ENCODE assay signal across 9 cellular contexts in the genomic region with DNA sequence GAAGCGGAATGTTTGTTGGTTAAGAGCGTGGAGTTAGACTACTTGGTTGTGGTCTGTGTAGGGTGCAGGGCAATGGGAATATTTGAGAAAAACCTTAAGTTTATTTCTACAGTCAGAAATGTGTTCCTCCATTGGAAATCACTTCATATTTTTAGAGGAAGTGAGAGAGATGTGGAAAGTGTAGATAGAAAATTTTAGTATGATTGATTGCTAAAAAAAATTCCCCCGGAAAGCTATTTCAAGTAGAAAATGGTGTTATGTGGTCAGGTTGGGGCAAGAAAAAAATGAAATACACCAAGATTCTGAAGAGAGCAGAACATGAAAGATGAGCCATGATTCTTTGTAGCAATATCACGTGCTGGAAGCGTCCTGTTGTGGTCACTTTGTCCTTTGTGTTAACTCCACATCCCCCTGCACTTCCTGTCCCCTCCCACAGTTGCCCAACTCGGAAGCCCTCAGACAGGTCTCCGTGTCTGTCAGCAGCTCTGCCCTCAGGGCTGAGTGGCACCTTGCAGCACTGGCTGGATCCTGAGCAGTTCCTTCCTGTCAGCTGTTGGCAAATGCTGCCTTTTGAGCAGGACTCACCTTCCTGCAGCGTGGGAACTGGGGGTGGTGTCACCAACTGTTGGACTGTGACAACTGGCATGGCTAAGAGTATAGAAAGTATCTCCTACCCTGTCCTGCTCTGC.
DNase-seq lines count a peak whose midpoint lies in the region; ATAC-seq and TF ChIP-seq lines count a peak whose summit lies in the region.
"Had no signal": no experiment of that assay in that cellular context is flagged by ENCODE, and none has a peak within 500 bp of the region (broad histone marks: within the 10 kb centered on the region; RNA-seq: fewer than 3 reads in every experiment).

No MANE protein-coding gene starts in this region.

- no peaks in the 10 kb centered on the region for H3K79me2 ChIP-seq in Loucy (ENCODE audit: insufficient read depth, low read length)

- peak overlapping the region; percentile 54 for H3K9ac ChIP-seq in Loucy (ENCODE audit: low read depth, low read length, poor library complexity, severe bottlenecking)

- H3K4me1 ChIP-seq in Loucy (ENCODE audit: insufficient read depth, low read length, poor library complexity, severe bottlenecking): peaks cover 29% of the 10 kb centered on the region

- peak overlapping the region; percentile 3 to 61 (median 28) for H3K27ac Mint-ChIP-seq in immature natural killer cell
- H3K27ac Mint-ChIP-seq: activated T-helper 1 cell treated with anti-CD3 and anti-CD28 coated beads, Interleukin-12 subunit alpha, Interleukin-12 subunit beta, Interleukin-2, Interleukin-4 antibody, amounts not matched to agents 30 ng/mL and 10 ng/mL and 1 ng/mL, durations not matched to agents 14 hours and 24 hours and 36 hours had no signal

- H3K9me3 Mint-ChIP-seq in immature natural killer cell: no peaks in the 10 kb centered on the region
- H3K9me3 Mint-ChIP-seq: activated T-helper 1 cell treated with anti-CD3 and anti-CD28 coated beads, Interleukin-12 subunit alpha, Interleukin-12 subunit beta, Interleukin-2, Interleukin-4 antibody, amounts not matched to agents 30 ng/mL and 10 ng/mL and 1 ng/mL, durations not matched to agents 14 hours and 24 hours and 36 hours had no signal

- H3K4me2 ChIP-seq in Loucy (ENCODE audit: low read depth, low read length, poor library complexity, severe bottlenecking): peak overlapping the region; percentile 71

- no peaks in the 10 kb centered on the region for H3K9me3 ChIP-seq in Loucy (ENCODE audit: insufficient read depth, low read depth, low read length)

- peak overlapping the region; percentile 23 to 72 (median 69) for H3K4me3 Mint-ChIP-seq in immature natural killer cell
- H3K4me3 Mint-ChIP-seq: activated T-helper 1 cell treated with anti-CD3 and anti-CD28 coated beads, Interleukin-12 subunit alpha, Interleukin-12 subunit beta, Interleukin-2, Interleukin-4 antibody, amounts not matched to agents 30 ng/mL and 10 ng/mL and 1 ng/mL, durations not matched to agents 14 hours and 24 hours and 36 hours had no signal

- ATAC-seq in GM19468 (IDR thresholded peaks at IDR 0.05; ENCODE audit: extremely low read depth, unreplicated experiment): peak; percentile 46

- no peaks in the 10 kb centered on the region for H3K36me3 ChIP-seq in GM06990 (ENCODE audit: control insufficient read depth, insufficient read depth, low read length)
- H3K36me3 ChIP-seq in Loucy (ENCODE audit: insufficient read depth, low read length): no peaks in the 10 kb centered on the region

- H3K4me3 ChIP-seq in GM06990 (replicated peaks; ENCODE audit: low read depth, low read length) (no peak overlapping the region), Loucy (ENCODE audit: low read length, poor library complexity, severe bottlenecking) (peak overlapping the region; percentile 55)

- H3K27me3 Mint-ChIP-seq in immature natural killer cell (ENCODE audit: low read depth in 3 of 3): peaks cover 3 to 6% (median 4%) of the 10 kb centered on the region in 3 donors

- H2AFZ ChIP-seq in Loucy (ENCODE audit: low read length): peak overlapping the region; percentile 36; the same call in 1 of the 2 replicates

- H3K36me3 Mint-ChIP-seq in immature natural killer cell: no peaks in the 10 kb centered on the region

- H3K9me2 ChIP-seq in Loucy (replicated peaks; ENCODE audit: low read depth, low read length): no peaks in the 10 kb centered on the region

- H3K4me1 Mint-ChIP-seq in immature natural killer cell: peaks cover 25 to 30% of the 10 kb centered on the region in 2 donors

- H4K20me1 ChIP-seq in Loucy (ENCODE audit: insufficient read depth, low read length, poor library complexity, severe bottlenecking): no peaks in the 10 kb centered on the region

- no peak for TF ChIP-seq CTCF in GM06990 (IDR thresholded peaks at IDR 0.05; ENCODE audit: insufficient read depth, low read length, poor library complexity, severe bottlenecking)
- no peak for TF ChIP-seq CTCF in Loucy (conservative IDR thresholded peaks at IDR 0.05; ENCODE audit: low read length)

- no peaks in the 10 kb centered on the region for H3F3A ChIP-seq in Loucy (ENCODE audit: low read depth)

- DNase-seq in GM06990 (ENCODE audit: extremely low read depth, insufficient read length) (peak; percentile 79), immature natural killer cell (peak; percentile 70 to 81 (median 74)), RKO (ENCODE audit: low spot score) (no peak), cerebellar nuclear complex (lab: John Stamatoyannopoulos, UW) (no peak), NCI-H2196 treated with DMSO at 0.1 percent for 48 hours (lab: John Stamatoyannopoulos, UW; ENCODE audit: unreplicated experiment) (no peak), NCI-H82 (lab: John Stamatoyannopoulos, UW) (no peak)

- no peaks in the 10 kb centered on the region for H3K27me3 ChIP-seq in GM06990 (replicated peaks; ENCODE audit: control insufficient read depth, insufficient read depth, low read length)
- no peaks in the 10 kb centered on the region for H3K27me3 ChIP-seq in Loucy (ENCODE audit: insufficient read depth, low read length, poor library complexity, severe bottlenecking)

Comparison
In these comparisons a context has a peak if more than half of its experiments do, and no peak if none do; other contexts are left out.
1. DNase-seq: peak in GM06990 (single experiment) and immature natural killer cell (3 of 3); none in RKO (single experiment), cerebellar nuclear complex (0 of 2), NCI-H2196 treated with DMSO at 0.1 percent for 48 hours (single experiment) and NCI-H82 (single experiment).